Comparison of ENCODE assay signal across 1 cellular context in genomic region chr7:745431-745980, GRCh38.
TF ChIP-seq lines count a peak whose summit lies in the region.

No MANE protein-coding gene starts in this region.

TF ChIP-seq in HepG2, 621 proteins besides CTCF, POLR2A, EP300 and RAD21:
- TF ChIP-seq NFIC (IDR thresholded peaks at IDR 0.05; ENCODE audit: low read length) (no peak), MXI1 (IDR thresholded peaks at IDR 0.05; ENCODE audit: borderline replicate concordance, low read depth, low read length) (peak; percentile 54; the same call in 1 of the 3 replicates)
